Comparison of ENCODE assay signal across 21 cellular contexts in the genomic region with DNA sequence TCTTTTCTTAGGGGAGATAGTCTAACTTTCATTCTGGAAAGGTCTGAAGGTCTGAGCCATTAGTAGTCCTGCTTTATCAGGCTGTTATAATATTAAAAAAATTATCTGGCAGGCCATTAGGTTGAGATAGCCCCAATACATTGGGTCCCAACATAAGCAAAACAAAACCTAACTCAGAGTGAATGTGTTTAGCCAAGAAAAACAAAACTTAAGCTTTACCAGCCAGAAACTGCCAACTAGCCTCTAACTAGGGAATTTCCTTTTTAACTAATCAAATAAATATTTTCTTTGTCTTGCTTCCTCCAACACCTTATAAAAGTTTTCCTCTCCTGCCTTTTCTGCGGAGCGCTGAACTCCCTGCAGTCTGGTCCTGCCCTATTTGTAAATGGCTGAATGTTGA.
DNase-seq lines count a peak whose midpoint lies in the region; ATAC-seq, FAIRE-seq and TF ChIP-seq lines count a peak whose summit lies in the region.
"Had no signal": no experiment of that assay in that cellular context is flagged by ENCODE, and none has a peak within 500 bp of the region (broad histone marks: within the 10 kb centered on the region; RNA-seq: fewer than 3 reads in every experiment).

No MANE protein-coding gene starts in this region.

- peak overlapping the region; percentile 20 for H2AFZ ChIP-seq in K562 (ENCODE audit: low read depth, low read length)
- 0 out of 2 replicates have a peak overlapping the region, but pooled peaks have one; percentile 20 for H2AFZ ChIP-seq in H1 (ENCODE audit: low read length)
- peak overlapping the region; percentile 37 for H2AFZ ChIP-seq in neural progenitor cell (replicated peaks)

- no peaks in the 10 kb centered on the region for H3K36me3 Mint-ChIP-seq in neural progenitor cell
- H3K36me3 Mint-ChIP-seq: CD4-positive, alpha-beta memory T cell had no signal

- no peak overlapping the region for H3K4ac ChIP-seq in H1 (replicated peaks; ENCODE audit: insufficient read length, low read depth, low read length)

- H3K4me1 ChIP-seq in K562 (replicated peaks in 1 of 2; ENCODE audit: control insufficient read depth in 2 of 2, insufficient read depth in 2 of 2, low read length in 2 of 2) (no peaks in the 10 kb centered on the region), H1 (replicated peaks in 1 of 4; ENCODE audit: control insufficient read depth in 3 of 4, insufficient read depth in 4 of 4, low read length in 3 of 4) (no peaks in the 10 kb centered on the region), neural progenitor cell (no peaks in the 10 kb centered on the region)
- H3K4me1 ChIP-seq: A549 had no signal

- H3K79me2 ChIP-seq in K562 (ENCODE audit: control insufficient read depth, insufficient read depth, low read length) (no peaks in the 10 kb centered on the region), H1 (ENCODE audit: control insufficient read depth in 1 of 2, insufficient read depth in 2 of 2, low read length in 2 of 2) (no peaks in the 10 kb centered on the region), neural progenitor cell (ENCODE audit: low read depth) (no peaks in the 10 kb centered on the region)

- no peaks in the 10 kb centered on the region for H3K27me3 Mint-ChIP-seq in neural progenitor cell (ENCODE audit: insufficient read depth, low read depth)
- H3K27me3 Mint-ChIP-seq: CD4-positive, alpha-beta memory T cell had no signal

- POLR2A ChIA-PET in K562 (lab: Yijun Ruan, JAX), result no interaction called here
- POLR2A ChIA-PET in H1 (lab: Charles Lee; ENCODE audit: partially characterized antibody), result no interaction called here

- H4K5ac ChIP-seq in H1 (ENCODE audit: insufficient read length, low read depth, low read length), result no peak overlapping the region

- BruUV-seq in K562 (replicated peaks; lab: Mats Ljungman, UMichigan), result no TSS peak

- H3K14ac ChIP-seq in H1 (ENCODE audit: insufficient read length), result no peak overlapping the region

- no peaks in the 10 kb centered on the region for H3F3A ChIP-seq in neural progenitor cell (ENCODE audit: low read depth)

- H3K9me3 ChIP-seq in K562 (replicated peaks; ENCODE audit: control insufficient read depth, insufficient read depth, low read depth, low read length) (no peaks in the 10 kb centered on the region), H1 (ENCODE audit: insufficient read depth in 2 of 2, low read depth in 1 of 2, low read length in 1 of 2) (no peaks in the 10 kb centered on the region), neural progenitor cell (ENCODE audit: low read depth) (no peaks in the 10 kb centered on the region)
- H3K9me3 ChIP-seq: A549, BE2C had no signal

- in situ Hi-C loops in K562 (cut with MboI), result no loop called here

- ATAC-seq in K562, result no peak
- no peak for ATAC-seq in GM18517 (IDR thresholded peaks at IDR 0.05; ENCODE audit: unreplicated experiment)
- no peak for ATAC-seq in GM19324 (IDR thresholded peaks at IDR 0.05; ENCODE audit: low FRiP score, unreplicated experiment)
- ATAC-seq: A549 had no signal

- H4K8ac ChIP-seq in H1 (ENCODE audit: extremely low read depth, insufficient read depth, low read length), result no peak overlapping the region

- no peak overlapping the region for H3K4me3 Mint-ChIP-seq in neural progenitor cell
- H3K4me3 Mint-ChIP-seq: CD4-positive, alpha-beta memory T cell had no signal

- DNase-seq in K562 (ENCODE audit: extremely low read depth in 1 of 4, low spot score in 3 of 4) (no peak), H1 (ENCODE audit: low read depth in 1 of 2, low spot score in 2 of 2) (no peak), neural progenitor cell (ENCODE audit: low spot score) (no peak), HuH-7.5 (ENCODE audit: low spot score) (no peak), pons (ENCODE audit: low spot score) (no peak)
- DNase-seq: BE2C; CD4-positive, alpha-beta memory T cell; DMS153; DMS79 treated with DMSO at 0.1 percent for 48 hours; EL; IMR-90 had no signal

- no peak overlapping the region for H4K91ac ChIP-seq in H1 (replicated peaks; ENCODE audit: insufficient read length, low read length)

- no peak overlapping the region for H3K56ac ChIP-seq in H1 (replicated peaks; ENCODE audit: insufficient read length, low read depth, low read length)

- H4K20me1 ChIP-seq in K562 (replicated peaks; ENCODE audit: control insufficient read depth, insufficient read depth, low read length) (no peaks in the 10 kb centered on the region), H1 (replicated peaks in 1 of 2; ENCODE audit: control insufficient read depth in 1 of 2, insufficient read depth in 2 of 2, low read length in 2 of 2) (no peaks in the 10 kb centered on the region), neural progenitor cell (ENCODE audit: low read depth) (no peaks in the 10 kb centered on the region)

- FAIRE-seq in K562 (lab: Jason Lieb, UNC), result no peak
- no peak for FAIRE-seq in H1 (lab: Jason Lieb, UNC)
- FAIRE-seq: A549, D721Med, G401.6, GM12891, GM19239, H54 had no signal

- no peak overlapping the region for H2BK20ac ChIP-seq in H1 (ENCODE audit: low read length)

- no peak overlapping the region for H3K27ac Mint-ChIP-seq in neural progenitor cell
- H3K27ac Mint-ChIP-seq: CD4-positive, alpha-beta memory T cell had no signal

- H3K36me3 ChIP-seq in K562 (ENCODE audit: control insufficient read depth, insufficient read depth, low read length) (no peaks in the 10 kb centered on the region), H1 (ENCODE audit: control insufficient read depth in 2 of 4, insufficient read depth in 4 of 4, low read length in 3 of 4) (no peaks in the 10 kb centered on the region), neural progenitor cell (no peaks in the 10 kb centered on the region)
- H3K36me3 ChIP-seq: BE2C had no signal

- H3K9ac ChIP-seq in K562 (ENCODE audit: insufficient read depth in 1 of 2, low read depth in 2 of 2, low read length in 2 of 2) (no peak overlapping the region), H1 (replicated peaks in 1 of 4; ENCODE audit: extremely low read depth in 1 of 4, low read depth in 3 of 4, low read length in 3 of 4) (no peak overlapping the region), neural progenitor cell (no peak overlapping the region)

- H3K9me3 Mint-ChIP-seq in neural progenitor cell, result peaks cover 4% of the 10 kb centered on the region

- H2BK120ac ChIP-seq in H1 (replicated peaks; ENCODE audit: low read depth, low read length), result no peak overlapping the region

- H3K27ac ChIP-seq in VCaP (peak overlapping the region; percentile 11; the same call in 1 of the 2 replicates), K562 (ENCODE audit: extremely low read depth, low read depth, low read length) (no peak overlapping the region), H1 (ENCODE audit: low read depth, low read length) (no peak overlapping the region), neural progenitor cell (no peak overlapping the region)
- H3K27ac ChIP-seq: A549, C4-2B had no signal

- H3K4me1 Mint-ChIP-seq in neural progenitor cell, result no peaks in the 10 kb centered on the region
- H3K4me1 Mint-ChIP-seq: CD4-positive, alpha-beta memory T cell had no signal

- H3K4me2 ChIP-seq in K562 (ENCODE audit: insufficient read depth, low read length) (no peak overlapping the region), H1 (ENCODE audit: insufficient read depth in 1 of 2, low read depth in 2 of 2, low read length in 2 of 2) (no peak overlapping the region), neural progenitor cell (no peak overlapping the region)
- H3K4me2 ChIP-seq: A549 had no signal

- no peak for TF ChIP-seq CTCF in VCaP (conservative IDR thresholded peaks at IDR 0.05)
- no peak for TF ChIP-seq CTCF in K562 (IDR thresholded peaks at IDR 0.05 in 2 of 3, conservative IDR thresholded peaks at IDR 0.05 in 1 of 3; ENCODE audit: insufficient read depth in 2 of 3, low read depth in 1 of 3, low read length in 3 of 3)
- TF ChIP-seq CTCF in H1 (IDR thresholded peaks at IDR 0.05; ENCODE audit: control extremely low read depth in 1 of 3, insufficient read depth in 1 of 3, low read depth in 1 of 3, low read length in 3 of 3), result no peak
- TF ChIP-seq CTCF in neural progenitor cell (IDR thresholded peaks at IDR 0.05), result no peak

- no peaks in the 10 kb centered on the region for H3K9me1 ChIP-seq in K562 (ENCODE audit: control insufficient read depth, insufficient read depth, low read length)

- CTCF ChIA-PET in K562 (lab: Yijun Ruan, JAX; ENCODE audit: low intra/inter-chr PET ratio) (no interaction called here), H1 (lab: Charles Lee; ENCODE audit: partially characterized antibody) (interaction anchor here (1.3 kb wide), 1 partner anchor 90 kb away, joined by 4 read pairs; no protein-coding TSS in a partner anchor)

- no peak overlapping the region for H2BK15ac ChIP-seq in H1 (ENCODE audit: low read length)

- no peak overlapping the region for H2AK5ac ChIP-seq in H1 (ENCODE audit: low read depth, low read length)

- no peak overlapping the region for H2BK12ac ChIP-seq in H1 (ENCODE audit: low read depth, low read length)

- no peaks in the 10 kb centered on the region for H3K27me3 ChIP-seq in K562 (ENCODE audit: control insufficient read depth in 2 of 2, insufficient read depth in 2 of 2, low read length in 2 of 2)
- H3K27me3 ChIP-seq in H1 (replicated peaks in 1 of 4; ENCODE audit: control insufficient read depth in 3 of 4, extremely low read depth in 1 of 4, insufficient read depth in 3 of 4, low read length in 3 of 4), result no peaks in the 10 kb centered on the region
- no peaks in the 10 kb centered on the region for H3K27me3 ChIP-seq in neural progenitor cell
- H3K27me3 ChIP-seq: BE2C had no signal

- TF ChIP-seq RAD21 in K562 (CRISPR knock-in tag; conservative IDR thresholded peaks at IDR 0.05 in 1 of 2, IDR thresholded peaks at IDR 0.05 in 1 of 2) (no peak), H1 (IDR thresholded peaks at IDR 0.05 in 1 of 2, conservative IDR thresholded peaks at IDR 0.05 in 1 of 2; ENCODE audit: low read depth in 2 of 2, low read length in 2 of 2) (no peak)

- H3K18ac ChIP-seq in H1 (ENCODE audit: extremely low read depth, low read length), result no peak overlapping the region

- TF ChIP-seq POLR2A in K562 (conservative IDR thresholded peaks at IDR 0.05), result no peak
- TF ChIP-seq POLR2A in H1 (IDR thresholded peaks at IDR 0.05; ENCODE audit: control extremely low read depth in 1 of 2, low read depth in 2 of 2, low read length in 2 of 2), result no peak

- H2BK5ac ChIP-seq in H1 (ENCODE audit: low read depth, low read length), result no peak overlapping the region

- intact Hi-C loops in K562 (cut with micrococcal nuclease), result no loop called here

- no peak overlapping the region for H3K23ac ChIP-seq in H1 (ENCODE audit: insufficient read length)

- H3K4me3 ChIP-seq in K562, result no peak overlapping the region
- no peak overlapping the region for H3K4me3 ChIP-seq in H1 (ENCODE audit: extremely low read depth in 1 of 4, insufficient read depth in 2 of 4, low read depth in 3 of 4, low read length in 4 of 4)
- no peak overlapping the region for H3K4me3 ChIP-seq in neural progenitor cell
- H3K4me3 ChIP-seq: A549 had no signal

- no peaks in the 10 kb centered on the region for H3K79me1 ChIP-seq in H1 (ENCODE audit: low read depth, low read length)

- 90% methylated on average over 2 of the region's 2 CpGs for WGBS in K562 (ENCODE audit: insufficient coverage, low coverage, missing lambda C conversion rate)
- 96% methylated on average over 2 of the region's 2 CpGs; no CpG with 5 or more reads in 1 of the 2 experiments for WGBS in H1 (ENCODE audit: extremely low coverage in 1 of 2, insufficient coverage in 1 of 2, insufficient read length in 1 of 2, insufficient replicate concordance in 2 of 2, low coverage in 1 of 2, low lambda C conversion rate in 2 of 2, missing lambda C conversion rate in 1 of 2), 2 experiments

- no peaks in the 10 kb centered on the region for H3K23me2 ChIP-seq in H1 (ENCODE audit: low read depth, low read length)

- TF ChIP-seq EP300 in K562 (IDR thresholded peaks at IDR 0.05; ENCODE audit: low read length) (no peak), H1 (IDR thresholded peaks at IDR 0.05; ENCODE audit: borderline replicate concordance in 1 of 2, low read depth in 2 of 2, low read length in 2 of 2) (no peak)
